In genomic region chr6:50145125-50145524, GRCh38 we compare ENCODE assay signal across 9 cellular contexts.
A peak's percentile ranks its signal among the peaks of the same experiment; 100 is the strongest.
DNase-seq lines count a peak whose midpoint lies in the region; ATAC-seq, FAIRE-seq and TF ChIP-seq lines count a peak whose summit lies in the region.
"Had no signal": no experiment of that assay in that cellular context is flagged by ENCODE, and none has a peak within 500 bp of the region (broad histone marks: within the 10 kb centered on the region; RNA-seq: fewer than 3 reads in every experiment).

No MANE protein-coding gene starts in this region.

- H3K36me3 ChIP-seq in GM06990 (ENCODE audit: control insufficient read depth, insufficient read depth, low read length) (no peaks in the 10 kb centered on the region), GM12878 (ENCODE audit: control insufficient read depth in 2 of 2, insufficient read depth in 2 of 2, low read length in 1 of 2) (no peaks in the 10 kb centered on the region)

- H3K27me3 ChIP-seq in GM06990 (replicated peaks; ENCODE audit: control insufficient read depth, insufficient read depth, low read length) (no peaks in the 10 kb centered on the region), GM12878 (replicated peaks in 1 of 2; ENCODE audit: control insufficient read depth in 2 of 2, insufficient read depth in 2 of 2, low read length in 1 of 2) (no peaks in the 10 kb centered on the region)

- TF ChIP-seq CTCF in GM06990 (IDR thresholded peaks at IDR 0.05; ENCODE audit: insufficient read depth, low read length, poor library complexity, severe bottlenecking) (peak; percentile 44), GM12878 (IDR thresholded peaks at IDR 0.05 in 2 of 3, conservative IDR thresholded peaks at IDR 0.05 in 1 of 3; ENCODE audit: control insufficient read depth in 2 of 3, extremely low read depth in 1 of 3, insufficient read depth in 1 of 3, low read depth in 3 of 3, low read length in 3 of 3) (peak; percentile 20 to 38 (median 37); a peak in 4 of 6 replicates)

- no peaks in the 10 kb centered on the region for H3K9me3 ChIP-seq in GM12878 (replicated peaks; ENCODE audit: control insufficient read depth, insufficient read depth, low read length)

- FAIRE-seq in GM12878 (lab: Jason Lieb, UNC) = no peak

- RAD21 ChIA-PET in GM12878 (lab: Charles Lee; ENCODE audit: unreplicated experiment) = no interaction called here

- no peak for TF ChIP-seq RAD21 in GM12878 (IDR thresholded peaks at IDR 0.05; ENCODE audit: insufficient read depth, low read depth, low read length)

- no TSS peak for BruUV-seq in GM12878 (replicated peaks; lab: Mats Ljungman, UMichigan)

- ATAC-seq in GM12878 (no peak), HG02571 (IDR thresholded peaks at IDR 0.05; ENCODE audit: unreplicated experiment) (no peak)

- in situ Hi-C loops in GM12878 (cut with MboI) = no loop called here

- CTCF ChIA-PET in GM12878 (lab: Yijun Ruan, JAX) = interaction anchor here (0.7 kb wide), 1 partner anchor 116 kb away, joined by 3 read pairs; no protein-coding TSS in a partner anchor

- no peak overlapping the region for H2AFZ ChIP-seq in GM12878 (ENCODE audit: control insufficient read depth, low read depth, low read length)

- no peaks in the 10 kb centered on the region for H4K20me1 ChIP-seq in GM12878 (ENCODE audit: control insufficient read depth, insufficient read depth)

- DNase-seq in GM06990 (ENCODE audit: extremely low read depth, insufficient read length) = no peak
- DNase-seq in LoVo (ENCODE audit: low spot score) = peak; percentile 6
- DNase-seq in GM12878 (ENCODE audit: low read depth, low spot score) = no peak
- peak; percentile 28 for DNase-seq in myocyte (ENCODE audit: low read depth)
- no peak for DNase-seq in NCI-H1694 treated with DMSO at 0.1 percent for 48 hours (lab: John Stamatoyannopoulos, UW)
- no peak for DNase-seq in NCI-H128 (lab: John Stamatoyannopoulos, UW; ENCODE audit: unreplicated experiment)
- DNase-seq in epidermal melanocyte (ENCODE audit: insufficient read length, low spot score) = no peak
- DNase-seq: T-helper 2 cell had no signal

- TF ChIP-seq POLR2A in GM12878 (IDR thresholded peaks at IDR 0.05; ENCODE audit: low read depth, low read length) = no peak

- H3K27ac ChIP-seq in GM12878 (ENCODE audit: control insufficient read depth, insufficient read depth) = no peak overlapping the region

- H3K4me2 ChIP-seq in GM12878 (ENCODE audit: control insufficient read depth, insufficient read depth) = no peak overlapping the region

- no peak overlapping the region for H3K9ac ChIP-seq in GM12878 (ENCODE audit: control insufficient read depth, insufficient read depth, low read length)

- intact Hi-C loops in GM12878 (cut with micrococcal nuclease; ENCODE audit: unreplicated experiment) = no loop called here

- no peaks in the 10 kb centered on the region for H3K79me2 ChIP-seq in GM12878 (ENCODE audit: control insufficient read depth, insufficient read depth, low read length)

- POLR2A ChIA-PET in GM12878 (lab: Charles Lee) = no interaction called here

- SMC1A ChIA-PET in GM12878 (lab: Charles Lee; ENCODE audit: uncharacterized antibody, unreplicated experiment) = no interaction called here

- no peaks in the 10 kb centered on the region for H3K4me1 ChIP-seq in GM12878 (ENCODE audit: control insufficient read depth, insufficient read depth, low read length)

- no peak for TF ChIP-seq EP300 in GM12878 (IDR thresholded peaks at IDR 0.05; ENCODE audit: borderline replicate concordance in 1 of 2, control insufficient read depth in 1 of 2, low read depth in 2 of 2, low read length in 2 of 2)

- no peak overlapping the region for H3K4me3 ChIP-seq in GM06990 (replicated peaks; ENCODE audit: low read depth, low read length)
- H3K4me3 ChIP-seq in GM12878 = no peak overlapping the region

TF ChIP-seq in GM12878, 131 proteins besides CTCF, POLR2A, EP300 and RAD21:
- TF ChIP-seq PML (IDR thresholded peaks at IDR 0.05; ENCODE audit: low read length) (no peak), YY1 (IDR thresholded peaks at IDR 0.05; ENCODE audit: low read depth, low read length) (no peak), JUND (IDR thresholded peaks at IDR 0.05; ENCODE audit: low read depth, low read length) (no peak), BRCA1 (IDR thresholded peaks at IDR 0.05; ENCODE audit: low read depth, low read length) (no peak)

Comparison
In these comparisons a context has a peak if more than half of its experiments do, and no peak if none do; other contexts are left out.
1. DNase-seq: peak in LoVo (single experiment) and myocyte (single experiment); none in GM06990 (single experiment), GM12878 (single experiment), NCI-H1694 treated with DMSO at 0.1 percent for 48 hours (single experiment), NCI-H128 (single experiment) and epidermal melanocyte (single experiment).